In the genomic region with DNA sequence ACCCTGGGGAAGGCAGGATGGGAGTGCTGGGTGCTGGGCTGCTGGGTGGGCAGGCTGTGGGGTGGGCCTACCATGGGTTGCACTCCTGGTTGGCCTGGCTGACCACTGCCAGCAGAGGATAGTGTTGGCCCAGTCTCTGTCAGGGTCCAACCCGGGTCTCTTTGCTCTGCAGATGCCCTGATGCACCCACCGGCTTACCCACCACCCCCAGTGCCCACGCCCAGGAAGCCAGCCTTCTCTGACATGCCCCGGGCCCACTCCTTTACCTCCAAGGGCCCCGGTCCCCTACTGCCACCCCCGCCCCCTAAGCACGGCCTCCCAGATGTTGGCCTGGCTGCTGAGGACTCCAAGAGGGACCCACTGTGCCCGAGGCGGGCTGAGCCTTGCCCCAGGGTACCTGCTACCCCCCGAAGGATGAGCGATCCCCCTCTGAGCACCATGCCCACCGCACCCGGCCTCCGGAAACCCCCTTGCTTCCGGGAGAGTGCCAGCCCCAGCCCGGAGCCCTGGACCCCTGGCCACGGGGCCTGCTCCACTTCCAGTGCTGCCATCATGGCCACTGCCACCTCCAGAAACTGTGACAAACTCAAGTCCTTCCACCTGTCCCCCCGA, we compare ENCODE assay signal across 21 cellular contexts. TPM values are rescaled to one million over a fixed set of nuclear protein-coding genes. Genes with fewer than 3 reads are reported as not detected.
DNase-seq lines count a peak whose midpoint lies in the region; ATAC-seq and TF ChIP-seq lines count a peak whose summit lies in the region.
"Had no signal": no experiment of that assay in that cellular context is flagged by ENCODE, and none has a peak within 500 bp of the region (broad histone marks: within the 10 kb centered on the region; RNA-seq: fewer than 3 reads in every experiment).

No MANE protein-coding gene starts in this region.

- H3K27ac Mint-ChIP-seq in stimulated activated naive CD8-positive, alpha-beta T cell treated with anti-CD3 and anti-CD28 coated beads, Interleukin-15, amount 100 ng/mL, for 72 hours: no peak overlapping the region
- H3K27ac Mint-ChIP-seq in chondrocyte (ENCODE audit: unreplicated experiment): no peak overlapping the region
- H3K27ac Mint-ChIP-seq: stimulated activated naive CD8-positive, alpha-beta T cell treated with anti-CD3 and anti-CD28 coated beads, Interleukin-15, Interleukin-2, amounts not matched to agents 100 ng/mL and 50 ng/mL, for 24 hours had no signal

- H3K4me1 ChIP-seq in lower lobe of right lung: peaks cover under 1% of the 10 kb centered on the region
- H3K4me1 ChIP-seq: adrenal gland, psoas muscle had no signal

- H3K27me3 ChIP-seq in lower lobe of right lung (ENCODE audit: low read depth): no peaks in the 10 kb centered on the region
- H3K27me3 ChIP-seq: adrenal gland, tibial artery had no signal

- H3K4me1 Mint-ChIP-seq in stimulated activated naive CD8-positive, alpha-beta T cell treated with anti-CD3 and anti-CD28 coated beads, Interleukin-15, amount 100 ng/mL, for 72 hours: peaks cover 28% of the 10 kb centered on the region
- peaks cover 17% of the 10 kb centered on the region for H3K4me1 Mint-ChIP-seq in chondrocyte (ENCODE audit: low read depth)

- H3K4me3 Mint-ChIP-seq in stimulated activated naive CD8-positive, alpha-beta T cell treated with anti-CD3 and anti-CD28 coated beads, Interleukin-15, amount 100 ng/mL, for 72 hours: no peak overlapping the region
- H3K4me3 Mint-ChIP-seq in chondrocyte (ENCODE audit: unreplicated experiment): no peak overlapping the region
- H3K4me3 Mint-ChIP-seq: stimulated activated naive CD8-positive, alpha-beta T cell treated with anti-CD3 and anti-CD28 coated beads, Interleukin-15, Interleukin-2, amounts not matched to agents 100 ng/mL and 50 ng/mL, for 24 hours had no signal

- peaks cover 94% of the 10 kb centered on the region for H3K36me3 ChIP-seq in lower lobe of right lung

- no peak for TF ChIP-seq CTCF in chondrocyte (IDR thresholded peaks at IDR 0.05)
- no peak for TF ChIP-seq CTCF in lower lobe of right lung (IDR thresholded peaks at IDR 0.05)

- DNase-seq in stimulated activated naive CD8-positive, alpha-beta T cell treated with anti-CD3 and anti-CD28 coated beads, Interleukin-15, amount 100 ng/mL, for 72 hours: no peak
- no peak for DNase-seq in stimulated activated naive CD8-positive, alpha-beta T cell treated with anti-CD3 and anti-CD28 coated beads, Interleukin-15, Interleukin-2, amounts not matched to agents 100 U/mL and 50 U/mL, for 24 hours
- DNase-seq in chondrocyte (ENCODE audit: low spot score): peak; percentile 87
- DNase-seq in lower lobe of right lung: peak; percentile 39
- DNase-seq in stimulated activated CD4-positive, alpha-beta T cell treated with anti-CD3 and anti-CD28 coated beads, Interleukin-4, amount 100 ng/mL, for 24 hours: no peak
- DNase-seq in DMS79 (lab: John Stamatoyannopoulos, UW): no peak
- DNase-seq in T1000 (lab: John Stamatoyannopoulos, UW): no peak
- DNase-seq: activated CD4-positive, alpha-beta T cell treated with anti-CD3 and anti-CD28 coated beads for 4 hours; cortex of kidney; DND-41; NCI-H1694; NCI-H2171; NCI-H526; stimulated activated CD4-positive, alpha-beta T cell treated with anti-CD3 and anti-CD28 coated beads, Interleukin-4, amount 100 ng/mL, for 1 hour; T-helper 9 cell had no signal

- peak; percentile 11 for ATAC-seq in stimulated activated naive CD8-positive, alpha-beta T cell treated with anti-CD3 and anti-CD28 coated beads, Interleukin-15, amount 100 ng/mL, for 72 hours
- ATAC-seq in stimulated activated naive CD8-positive, alpha-beta T cell treated with anti-CD3 and anti-CD28 coated beads, Interleukin-15, Interleukin-2, amounts not matched to agents 100 U/mL and 50 U/mL, for 24 hours: no peak
- ATAC-seq in lower lobe of right lung: no peak
- ATAC-seq: GM12878, psoas muscle had no signal

- no peaks in the 10 kb centered on the region for H3K27me3 Mint-ChIP-seq in stimulated activated naive CD8-positive, alpha-beta T cell treated with anti-CD3 and anti-CD28 coated beads, Interleukin-15, amount 100 ng/mL, for 72 hours
- no peaks in the 10 kb centered on the region for H3K27me3 Mint-ChIP-seq in chondrocyte (ENCODE audit: low read depth)
- H3K27me3 Mint-ChIP-seq: stimulated activated naive CD8-positive, alpha-beta T cell treated with anti-CD3 and anti-CD28 coated beads, Interleukin-15, Interleukin-2, amounts not matched to agents 100 ng/mL and 50 ng/mL, for 24 hours had no signal

- intact Hi-C loops in lower lobe of right lung (cut with DNase I): no loop called here

- no peak overlapping the region for H3K27ac ChIP-seq in lower lobe of right lung
- H3K27ac ChIP-seq: adrenal gland, psoas muscle, tibial artery had no signal

- H3K9me3 Mint-ChIP-seq in stimulated activated naive CD8-positive, alpha-beta T cell treated with anti-CD3 and anti-CD28 coated beads, Interleukin-15, amount 100 ng/mL, for 72 hours: no peaks in the 10 kb centered on the region
- H3K9me3 Mint-ChIP-seq in chondrocyte (ENCODE audit: low read depth): no peaks in the 10 kb centered on the region
- H3K9me3 Mint-ChIP-seq: neural crest cell; stimulated activated naive CD8-positive, alpha-beta T cell treated with anti-CD3 and anti-CD28 coated beads, Interleukin-15, Interleukin-2, amounts not matched to agents 100 ng/mL and 50 ng/mL, for 24 hours had no signal

- no peak overlapping the region for H3K4me3 ChIP-seq in lower lobe of right lung
- H3K4me3 ChIP-seq: adrenal gland, GM12878, psoas muscle, tibial artery had no signal

- H3K36me3 Mint-ChIP-seq in chondrocyte (ENCODE audit: low read depth): peaks cover 36% of the 10 kb centered on the region

- no peaks in the 10 kb centered on the region for H3K9me3 ChIP-seq in lower lobe of right lung
- H3K9me3 ChIP-seq: adrenal gland, psoas muscle, tibial artery had no signal

RNA-seq across cellular contexts. Expression of a gene that starts 14.2 kb away (rescaled TPM):
- total RNA-seq in chondrocyte (240 to 269 TPM (median 256 TPM) in 3 replicates), lower lobe of right lung (279 TPM)

RNA-seq across cellular contexts. Expression of a gene that starts 36.5 kb away (rescaled TPM):
- total RNA-seq in chondrocyte (50.1 to 63.1 TPM (median 59.8 TPM) in 3 replicates), lower lobe of right lung (102 TPM)

Comparison
In these comparisons a context has a peak if more than half of its experiments do, and no peak if none do; other contexts are left out.
1. DNase-seq: peak in chondrocyte (single experiment) and lower lobe of right lung (single experiment); none in stimulated activated naive CD8-positive, alpha-beta T cell treated with anti-CD3 and anti-CD28 coated beads, Interleukin-15, amount 100 ng/mL, for 72 hours (0 of 2), stimulated activated naive CD8-positive, alpha-beta T cell treated with anti-CD3 and anti-CD28 coated beads, Interleukin-15, Interleukin-2, amounts not matched to agents 100 U/mL and 50 U/mL, for 24 hours (single experiment), stimulated activated CD4-positive, alpha-beta T cell treated with anti-CD3 and anti-CD28 coated beads, Interleukin-4, amount 100 ng/mL, for 24 hours (single experiment), DMS79 (single experiment) and T1000 (single experiment).